8 cellular contexts compared by ENCODE assay signal in genomic region chr1:159009704-159010361, GRCh38. TPM values are rescaled to one million over a fixed set of nuclear protein-coding genes. Genes with fewer than 3 reads are reported as not detected.
DNase-seq lines count a peak whose midpoint lies in the region; ATAC-seq and TF ChIP-seq lines count a peak whose summit lies in the region.

IFI16 (plus strand) TSS chr1:159009907; CDS start chr1:159014681, 4,774 bp downstream.

- no peaks in the 10 kb centered on the region for H3K27me3 ChIP-seq in mononuclear cell (ENCODE audit: insufficient read depth, low read length)

- no peak for TF ChIP-seq CTCF in GM10248 (IDR thresholded peaks at IDR 0.05; ENCODE audit: control extremely low read depth, extremely low read depth, low read depth, missing control alignments)

- ATAC-seq in GM21737 (IDR thresholded peaks at IDR 0.05; ENCODE audit: unreplicated experiment), result peak; percentile 49
- peak; percentile 70 for ATAC-seq in activated CD4-positive, alpha-beta T cell treated with anti-CD3 and anti-CD28 coated beads for 36 hours
- peak; percentile 68 for ATAC-seq in effector memory CD8-positive, alpha-beta T cell (replicated peaks)

- H3K36me3 Mint-ChIP-seq in activated CD4-positive, alpha-beta T cell treated with anti-CD3 and anti-CD28 coated beads for 36 hours (ENCODE audit: low read depth), result peaks cover 76% of the 10 kb centered on the region
- H3K36me3 Mint-ChIP-seq in effector memory CD8-positive, alpha-beta T cell (ENCODE audit: insufficient read depth), result peaks cover 36% of the 10 kb centered on the region

- no peaks in the 10 kb centered on the region for H3K27me3 Mint-ChIP-seq in activated CD4-positive, alpha-beta T cell treated with anti-CD3 and anti-CD28 coated beads for 36 hours
- H3K27me3 Mint-ChIP-seq in effector memory CD8-positive, alpha-beta T cell, result no peaks in the 10 kb centered on the region

- peaks cover 59% of the 10 kb centered on the region for H3K4me1 ChIP-seq in mononuclear cell (ENCODE audit: insufficient read depth, low read length)

- POLR2A ChIA-PET in GM10248 (lab: Yijun Ruan, JAX), result no interaction called here
- POLR2A ChIA-PET in activated CD4-positive, alpha-beta T cell treated with anti-CD3 and anti-CD28 coated beads for 36 hours (lab: Charles Lee), result interaction anchor here (0.6 to 2.7 kb wide), 9 partner anchors 11 to 500 kb away, joined by 3 to 43 read pairs (median 5); partner anchors contain the start of gene AIM2

- no peaks in the 10 kb centered on the region for H3K9me3 ChIP-seq in mononuclear cell (ENCODE audit: low read depth, low read length)

- CTCF ChIA-PET in GM10248 (lab: Yijun Ruan, JAX), result interaction anchor here (1.1 to 2.9 kb wide), 5 partner anchors 10 to 179 kb away, joined by 3 to 16 read pairs (median 4); partner anchors contain the start of genes AIM2 and MNDA
- CTCF ChIA-PET in activated CD4-positive, alpha-beta T cell treated with anti-CD3 and anti-CD28 coated beads for 36 hours (lab: Charles Lee), result interaction anchor here (1.5 to 3.4 kb wide), 4 partner anchors 12 to 79 kb away, joined by 6 to 17 read pairs (median 10); partner anchors contain the start of gene AIM2

- DNase-seq in GM10248 (ENCODE audit: extremely low spot score), result peak; percentile 53
- DNase-seq in M059J (ENCODE audit: low read depth), result peak; percentile 96
- DNase-seq in activated CD4-positive, alpha-beta T cell treated with anti-CD3 and anti-CD28 coated beads for 36 hours, result peak; percentile 75
- DNase-seq in effector memory CD8-positive, alpha-beta T cell, result peak; percentile 46 to 52 (median 50)
- peak; percentile 98 for DNase-seq in stromal cell of bone marrow (ENCODE audit: low read depth)
- no peak for DNase-seq in NCI-H1694 (lab: John Stamatoyannopoulos, UW)

- peak within 1 kb of the TSS; percentile 97 for H3K27ac Mint-ChIP-seq in activated CD4-positive, alpha-beta T cell treated with anti-CD3 and anti-CD28 coated beads for 36 hours
- H3K27ac Mint-ChIP-seq in effector memory CD8-positive, alpha-beta T cell, result peak within 1 kb of the TSS; percentile 91 to 93

- peaks cover 43% of the 10 kb centered on the region for H3K4me1 Mint-ChIP-seq in activated CD4-positive, alpha-beta T cell treated with anti-CD3 and anti-CD28 coated beads for 36 hours
- peaks cover 45 to 61% of the 10 kb centered on the region in 2 donors for H3K4me1 Mint-ChIP-seq in effector memory CD8-positive, alpha-beta T cell (ENCODE audit: low read depth in 2 of 2)

- peak within 1 kb of the TSS; percentile 82 for H3K4me3 Mint-ChIP-seq in activated CD4-positive, alpha-beta T cell treated with anti-CD3 and anti-CD28 coated beads for 36 hours
- peak within 1 kb of the TSS; percentile 91 to 92 for H3K4me3 Mint-ChIP-seq in effector memory CD8-positive, alpha-beta T cell

- H3K9me3 Mint-ChIP-seq in activated CD4-positive, alpha-beta T cell treated with anti-CD3 and anti-CD28 coated beads for 36 hours (ENCODE audit: low read depth), result no peaks in the 10 kb centered on the region
- no peaks in the 10 kb centered on the region for H3K9me3 Mint-ChIP-seq in effector memory CD8-positive, alpha-beta T cell

- intact Hi-C loops in activated CD4-positive, alpha-beta T cell treated with anti-CD3 and anti-CD28 coated beads for 36 hours (cut with DNase I, micrococcal nuclease), result loop anchor here (1.0 to 5.0 kb wide), 11 partner anchors 41 to 1873 kb away; partner anchors contain the start of genes ETV3 (in 2 of the 2), AIM2 (in 1 of the 2) and DCAF8 (in 1 of the 2)

- peak within 1 kb of the TSS; percentile 85 for H3K4me3 ChIP-seq in mononuclear cell (ENCODE audit: low read length)

RNA-seq across cellular contexts. Expression of gene IFI16, which starts in this region (rescaled TPM):
- total RNA-seq in M059J (2014; rRNA removed; shearing (Covaris generic)), result 75.9 and 103 TPM in 2 replicates
- total RNA-seq in activated CD4-positive, alpha-beta T cell treated with anti-CD3 and anti-CD28 coated beads for 36 hours, result 100 to 1,000 TPM; 263 to 308 TPM
- total RNA-seq in mononuclear cell, result 37.3 TPM
